ENCODE assay signal across 19 cellular contexts in genomic region chr1:43499882-43500281, GRCh38.
"Had no signal": no experiment of that assay in that cellular context is flagged by ENCODE, and none has a peak within 500 bp of the region (broad histone marks: within the 10 kb centered on the region; RNA-seq: fewer than 3 reads in every experiment).

No MANE protein-coding gene starts in this region.

- DNase-seq: activated CD4-positive, alpha-beta T cell treated with anti-CD3 and anti-CD28 coated beads for 4 hours; activated naive CD4-positive, alpha-beta T cell; aorta; foreskin melanocyte; heart left ventricle; mammary epithelial cell; mucosa of descending colon; natural killer cell; occipital lobe; sigmoid colon; stimulated activated CD4-positive, alpha-beta T cell treated with anti-CD3 and anti-CD28 coated beads, Interleukin-12 subunit alpha, Interleukin-12 subunit beta, amount 100 ng/mL, for 4 hours; stimulated activated naive CD4-positive, alpha-beta T cell; substantia nigra; T-helper 2 cell had no signal

- H3K4me1 ChIP-seq: heart left ventricle, sigmoid colon had no signal

- H3K9me3 ChIP-seq: heart left ventricle, mucosa of descending colon, sigmoid colon, upper lobe of left lung had no signal

- H3K4me3 ChIP-seq: heart left ventricle, mucosa of descending colon, sigmoid colon, upper lobe of left lung had no signal

- FAIRE-seq: bronchial epithelial cell, colon, islet of Langerhans had no signal

- H3K27me3 ChIP-seq: heart left ventricle, sigmoid colon, upper lobe of left lung had no signal

- ATAC-seq: heart left ventricle, left lobe of liver, mucosa of descending colon, natural killer cell had no signal

- H3K27ac ChIP-seq: heart left ventricle, sigmoid colon, upper lobe of left lung had no signal

- H3K36me3 ChIP-seq: heart left ventricle, sigmoid colon, upper lobe of left lung had no signal
